14 cellular contexts compared by ENCODE assay signal in genomic region chr22:17943533-17944204, GRCh38.
DNase-seq lines count a peak whose midpoint lies in the region; ATAC-seq and TF ChIP-seq lines count a peak whose summit lies in the region.
"Had no signal": no experiment of that assay in that cellular context is flagged by ENCODE, and none has a peak within 500 bp of the region (broad histone marks: within the 10 kb centered on the region; RNA-seq: fewer than 3 reads in every experiment).

No MANE protein-coding gene starts in this region.

- H3K79me2 ChIP-seq in mesendoderm (ENCODE audit: control insufficient read depth, insufficient read depth, low read length) = peaks cover 17% of the 10 kb centered on the region

- no peak overlapping the region for H2BK120ac ChIP-seq in mesendoderm (ENCODE audit: low read depth, low read length)

- H3K27ac ChIP-seq in caudate nucleus (ENCODE audit: low read depth, low read length) (peak overlapping the region; percentile 24), mesendoderm (ENCODE audit: low read depth, low read length) (no peak overlapping the region), stomach (peak overlapping the region in 3 of 5 donors; percentile 20 to 69 (median 60)), RWPE1 (no peak overlapping the region)
- H3K27ac ChIP-seq: A549 had no signal

- H3K4me1 ChIP-seq in mesendoderm (ENCODE audit: control insufficient read depth, low read depth, low read length) (peaks cover 10% of the 10 kb centered on the region), stomach (peaks cover 24 to 80% (median 60%) of the 10 kb centered on the region in 4 donors)

- H4K8ac ChIP-seq in mesendoderm (ENCODE audit: low read depth, low read length) = no peak overlapping the region

- H3K23ac ChIP-seq in mesendoderm (ENCODE audit: low read length) = no peak overlapping the region

- no peak overlapping the region for H2BK15ac ChIP-seq in mesendoderm (replicated peaks; ENCODE audit: low read depth)

- ATAC-seq in HG02970 (IDR thresholded peaks at IDR 0.05; ENCODE audit: low FRiP score, unreplicated experiment) = no peak
- ATAC-seq in HG03196 (IDR thresholded peaks at IDR 0.05; ENCODE audit: unreplicated experiment) = no peak
- ATAC-seq: A549, Panc1 had no signal

- no peak overlapping the region for H4K5ac ChIP-seq in mesendoderm (ENCODE audit: low read length)

- intact Hi-C loops in stomach (cut with DNase I; ENCODE audit: low total_unique reads) = no loop called here

- WGBS in mesendoderm (ENCODE audit: extremely low coverage, insufficient coverage, low lambda C conversion rate) = no CpG with 5 or more reads among the region's 5 CpGs
- WGBS in stomach, 5 donors = 73 to 88% (median 84%) methylated on average over 5 of the region's 5 CpGs

- TF ChIP-seq POLR2A in stomach (IDR thresholded peaks at IDR 0.05) = no peak

- H3K36me3 ChIP-seq in mesendoderm (ENCODE audit: control insufficient read depth, insufficient read depth, low read length) (no peaks in the 10 kb centered on the region), stomach (no peaks in the 10 kb centered on the region)

- H3K56ac ChIP-seq in mesendoderm (ENCODE audit: low read length) = no peak overlapping the region

- POLR2A ChIA-PET in RWPE1 (lab: Yijun Ruan, JAX; ENCODE audit: low non-redundant PET) = no interaction called here

- peaks cover 38% of the 10 kb centered on the region for H3K79me1 ChIP-seq in mesendoderm (ENCODE audit: low read length)

- no peak overlapping the region for H3K9ac ChIP-seq in mesendoderm (ENCODE audit: low read length)

- no peak overlapping the region for H3K4me2 ChIP-seq in mesendoderm (ENCODE audit: low read length)
- H3K4me2 ChIP-seq: A549 had no signal

- H3K4me3 ChIP-seq in mesendoderm (ENCODE audit: low read length) (no peak overlapping the region), stomach (no peak overlapping the region)
- H3K4me3 ChIP-seq: A549 had no signal

- no peak overlapping the region for H3K4ac ChIP-seq in mesendoderm (ENCODE audit: low read depth, low read length)

- no peak for TF ChIP-seq EP300 in stomach (IDR thresholded peaks at IDR 0.05)

- no peaks in the 10 kb centered on the region for H3K27me3 ChIP-seq in mesendoderm (ENCODE audit: insufficient read depth, low read length, poor library complexity)
- H3K27me3 ChIP-seq in stomach = no peaks in the 10 kb centered on the region

- no peak overlapping the region for H2BK5ac ChIP-seq in mesendoderm (ENCODE audit: low read length)

- no peak overlapping the region for H3K18ac ChIP-seq in mesendoderm (ENCODE audit: low read length)

- no peaks in the 10 kb centered on the region for H3K9me3 ChIP-seq in stomach
- H3K9me3 ChIP-seq: A549 had no signal

- CTCF ChIA-PET in RWPE1 (lab: Yijun Ruan, JAX) = interaction anchor here (0.6 kb wide), 2 partner anchors 15 to 58 kb away, joined by 3 to 6 read pairs; no protein-coding TSS in a partner anchor

- peak; percentile 43 for DNase-seq in NCI-H1092 treated with DMSO at 0.1 percent for 48 hours (lab: John Stamatoyannopoulos, UW)
- no peak for DNase-seq in NCI-H1092 (lab: John Stamatoyannopoulos, UW)
- peak in 1 of 61 donors; percentile 93 for DNase-seq in caudate nucleus (lab: John Stamatoyannopoulos, UW)
- peak; percentile 57 for DNase-seq in mesendoderm
- DNase-seq in stomach = no peak
- no peak for DNase-seq in RWPE1 (ENCODE audit: low spot score)
- DNase-seq: activated CD8-positive, alpha-beta memory T cell treated with anti-CD3 and anti-CD28 coated beads for 24 hours; activated naive CD4-positive, alpha-beta T cell treated with anti-CD3 and anti-CD28 coated beads, Interleukin-2, amount 50 U/mL, for 16 hours; DMS79; foreskin melanocyte had no signal

- no peak for TF ChIP-seq CTCF in stomach (IDR thresholded peaks at IDR 0.05)
- TF ChIP-seq CTCF in RWPE1 (conservative IDR thresholded peaks at IDR 0.05; ENCODE audit: low read depth) = no peak

- no peak overlapping the region for H2AK5ac ChIP-seq in mesendoderm (ENCODE audit: low read length)

Comparison
In these comparisons a context has a peak if more than half of its experiments do, and no peak if none do; other contexts are left out.
1. DNase-seq: peak in NCI-H1092 treated with DMSO at 0.1 percent for 48 hours (single experiment) and mesendoderm (single experiment); none in NCI-H1092 (single experiment), stomach (single experiment) and RWPE1 (single experiment).
2. H3K27ac ChIP-seq: peak in caudate nucleus (single experiment) and stomach (3 of 5); none in mesendoderm (single experiment) and RWPE1 (single experiment).